In genomic region chr16:70713342-70713741, GRCh38 we compare ENCODE assay signal across 16 cellular contexts. TPM values are rescaled to one million over a fixed set of nuclear protein-coding genes. Genes with fewer than 3 reads are reported as not detected.
A peak's percentile ranks its signal among the peaks of the same experiment; 100 is the strongest.
DNase-seq lines count a peak whose midpoint lies in the region; ATAC-seq and TF ChIP-seq lines count a peak whose summit lies in the region.
"Had no signal": no experiment of that assay in that cellular context is flagged by ENCODE, and none has a peak within 500 bp of the region (broad histone marks: within the 10 kb centered on the region; RNA-seq: fewer than 3 reads in every experiment).

No MANE protein-coding gene starts in this region.

- H3K4me3 Mint-ChIP-seq in GM23338, result no peak overlapping the region
- H3K4me3 Mint-ChIP-seq in WTC11, result no peak overlapping the region
- no peak overlapping the region for H3K4me3 Mint-ChIP-seq in activated T-cell treated with anti-CD3 and anti-CD28 coated beads, Interleukin-2, amount 50 U/mL, for 4 hours
- H3K4me3 Mint-ChIP-seq: activated T-helper 17 cell treated with anti-CD3 and anti-CD28 coated beads, Interleukin-2, amount 50 U/mL, for 72 hours; B cell had no signal

- peak overlapping the region; percentile 36; the same call in 1 of the 2 replicates for H3K27ac Mint-ChIP-seq in GM23338
- H3K27ac Mint-ChIP-seq in WTC11, result peak overlapping the region; percentile 84
- H3K27ac Mint-ChIP-seq: activated T-helper 17 cell treated with anti-CD3 and anti-CD28 coated beads, Interleukin-2, amount 50 U/mL, for 72 hours; B cell had no signal

- no peaks in the 10 kb centered on the region for H4K20me1 ChIP-seq in GM23338 (replicated peaks; ENCODE audit: insufficient read depth)

- CTCF ChIA-PET in WTC11 (lab: Charles Lee), result interaction anchor here (1.1 to 3.0 kb wide), 6 partner anchors 17 to 58 kb away, joined by 3 to 13 read pairs (median 8); no protein-coding TSS in a partner anchor

- H3K36me3 ChIP-seq in GM23338 (ENCODE audit: insufficient read depth), result no peaks in the 10 kb centered on the region
- H3K36me3 ChIP-seq in iPS-20b (ENCODE audit: insufficient read depth, low read depth, low read length), result no peaks in the 10 kb centered on the region
- peaks cover 0 to 2% (median 0%) of the 10 kb centered on the region in 3 donors for H3K36me3 ChIP-seq in skeletal muscle tissue (ENCODE audit: control insufficient read depth in 3 of 3, insufficient read depth in 3 of 3, low read length in 3 of 3)
- no peaks in the 10 kb centered on the region for H3K36me3 ChIP-seq in BE2C

- no peak for TF ChIP-seq CTCF in GM23338 (conservative IDR thresholded peaks at IDR 0.05; ENCODE audit: low read depth in 2 of 2)
- no peak for TF ChIP-seq CTCF in WTC11 (IDR thresholded peaks at IDR 0.05)
- no peak for TF ChIP-seq CTCF in BE2C (IDR thresholded peaks at IDR 0.05; ENCODE audit: low read depth, low read length)

- H3K27ac ChIP-seq in GM23338 (ENCODE audit: low read depth), result peak overlapping the region; percentile 63; the same call in 1 of the 2 replicates
- no peak overlapping the region for H3K27ac ChIP-seq in iPS-20b (ENCODE audit: low read length)
- H3K27ac ChIP-seq in skeletal muscle tissue (ENCODE audit: low read depth, low read length), result peak overlapping the region; percentile 98

- no peaks in the 10 kb centered on the region for H3K36me3 Mint-ChIP-seq in GM23338 (ENCODE audit: low read depth)
- no peaks in the 10 kb centered on the region for H3K36me3 Mint-ChIP-seq in WTC11
- peaks cover 7% of the 10 kb centered on the region for H3K36me3 Mint-ChIP-seq in activated T-cell treated with anti-CD3 and anti-CD28 coated beads, Interleukin-2, amount 50 U/mL, for 4 hours (ENCODE audit: insufficient read depth)

- H3K27me3 Mint-ChIP-seq in GM23338 (ENCODE audit: insufficient read depth, low read depth, poor library complexity) (peaks cover 17% of the 10 kb centered on the region), WTC11 (ENCODE audit: low read depth) (no peaks in the 10 kb centered on the region)
- no peaks in the 10 kb centered on the region for H3K27me3 Mint-ChIP-seq in activated T-cell treated with anti-CD3 and anti-CD28 coated beads, Interleukin-2, amount 50 U/mL, for 4 hours (ENCODE audit: low read depth)
- H3K27me3 Mint-ChIP-seq: activated T-helper 17 cell treated with anti-CD3 and anti-CD28 coated beads, Interleukin-2, amount 50 U/mL, for 72 hours; B cell had no signal

- no peaks in the 10 kb centered on the region for H3K79me2 ChIP-seq in GM23338 (replicated peaks; ENCODE audit: insufficient read depth)

- H3K27me3 ChIP-seq in GM23338 (ENCODE audit: insufficient read depth) (no peaks in the 10 kb centered on the region), iPS-20b (ENCODE audit: insufficient read depth, low read length) (no peaks in the 10 kb centered on the region), skeletal muscle tissue (ENCODE audit: control insufficient read depth in 3 of 3, insufficient read depth in 3 of 3, low read length in 3 of 3) (no peaks in the 10 kb centered on the region), BE2C (no peaks in the 10 kb centered on the region)

- no peak overlapping the region for H2AFZ ChIP-seq in GM23338

- POLR2A ChIA-PET in WTC11 (lab: Charles Lee), result no interaction called here

- H3K4me2 ChIP-seq in GM23338, result peak overlapping the region; percentile 62

- H3K9me3 ChIP-seq in iPS-20b (ENCODE audit: insufficient read depth, low read depth, low read length) (no peaks in the 10 kb centered on the region), skeletal muscle tissue (ENCODE audit: control insufficient read depth in 3 of 3, low read length in 3 of 3) (no peaks in the 10 kb centered on the region), BE2C (no peaks in the 10 kb centered on the region)

- H3K4me3 ChIP-seq in GM23338, result no peak overlapping the region
- H3K4me3 ChIP-seq in iPS-20b (ENCODE audit: low read length), result no peak overlapping the region
- H3K4me3 ChIP-seq in skeletal muscle tissue (ENCODE audit: low read length in 3 of 3), result no peak overlapping the region
- no peak overlapping the region for H3K4me3 ChIP-seq in BE2C (ENCODE audit: low read depth, low read length)

- peaks cover 6% of the 10 kb centered on the region; the same call in 1 of the 2 replicates for H3F3A ChIP-seq in GM23338 (replicated peaks; ENCODE audit: low read depth)

- H3K9me3 Mint-ChIP-seq in GM23338 (no peaks in the 10 kb centered on the region), WTC11 (no peaks in the 10 kb centered on the region)
- H3K9me3 Mint-ChIP-seq in activated T-cell treated with anti-CD3 and anti-CD28 coated beads, Interleukin-2, amount 50 U/mL, for 4 hours, result no peaks in the 10 kb centered on the region
- H3K9me3 Mint-ChIP-seq: activated T-helper 17 cell treated with anti-CD3 and anti-CD28 coated beads, Interleukin-2, amount 50 U/mL, for 72 hours had no signal

- H3K4me1 ChIP-seq in GM23338 (ENCODE audit: insufficient read depth), result peaks cover 32% of the 10 kb centered on the region
- peaks cover 22% of the 10 kb centered on the region for H3K4me1 ChIP-seq in iPS-20b (ENCODE audit: insufficient read depth, low read length)
- peaks cover 47 to 84% (median 49%) of the 10 kb centered on the region in 3 donors for H3K4me1 ChIP-seq in skeletal muscle tissue (ENCODE audit: control insufficient read depth in 3 of 3, insufficient read depth in 3 of 3, low read length in 3 of 3)
- H3K4me1 ChIP-seq in BE2C, result peaks cover 38% of the 10 kb centered on the region

- peak overlapping the region; percentile 20; the same call in 1 of the 2 replicates for H3K9ac ChIP-seq in iPS-20b (ENCODE audit: low read depth, low read length)
- no peak overlapping the region for H3K9ac ChIP-seq in skeletal muscle tissue (ENCODE audit: low read depth in 1 of 3, low read length in 3 of 3)

- DNase-seq in GM23338 (ENCODE audit: low spot score) (no peak), WTC11 (ENCODE audit: low spot score) (no peak), AG20443 (ENCODE audit: low spot score) (no peak), BE2C (no peak), ureter (ENCODE audit: low spot score) (no peak)
- DNase-seq in activated T-cell treated with anti-CD3 and anti-CD28 coated beads, Interleukin-2, amount 50 U/mL, for 4 hours, result no peak
- DNase-seq: cortex of kidney; glutamatergic neuron; NCI-H2081 treated with DMSO at 0.1 percent for 48 hours; stimulated activated CD4-positive, alpha-beta T cell treated with anti-CD3 and anti-CD28 coated beads, Interleukin-4, amount 100 ng/mL, for 1 hour had no signal

- H3K4me1 Mint-ChIP-seq in GM23338 (peaks cover 64% of the 10 kb centered on the region), WTC11 (peaks cover 55% of the 10 kb centered on the region)
- H3K4me1 Mint-ChIP-seq in activated T-cell treated with anti-CD3 and anti-CD28 coated beads, Interleukin-2, amount 50 U/mL, for 4 hours (ENCODE audit: low read depth), result no peaks in the 10 kb centered on the region
- H3K4me1 Mint-ChIP-seq: activated T-helper 17 cell treated with anti-CD3 and anti-CD28 coated beads, Interleukin-2, amount 50 U/mL, for 72 hours; B cell had no signal

- H3K9me2 ChIP-seq in GM23338 (ENCODE audit: insufficient read depth), result no peaks in the 10 kb centered on the region

- ATAC-seq in GM23338, result no peak
- ATAC-seq in WTC11, result no peak
- no peak for ATAC-seq in activated T-cell treated with anti-CD3 and anti-CD28 coated beads, Interleukin-2, amount 50 U/mL, for 4 hours
- ATAC-seq: activated T-helper 17 cell treated with anti-CD3 and anti-CD28 coated beads, Interleukin-2, amount 50 U/mL, for 72 hours; Panc1; sciatic nerve had no signal

TF ChIP-seq in GM23338, 12 proteins besides CTCF, POLR2A, EP300 and RAD21:
- TF ChIP-seq NANOG (IDR thresholded peaks at IDR 0.05; ENCODE audit: borderline replicate concordance) (no peak), ZNF114 (CRISPR knock-in tag; IDR thresholded peaks at IDR 0.05) (no peak)

TF ChIP-seq in WTC11, 78 proteins besides CTCF, POLR2A, EP300 and RAD21:
- TF ChIP-seq CBFB (CRISPR knock-in tag; IDR thresholded peaks at IDR 0.05; ENCODE audit: low read depth) (no peak), HMGXB4 (CRISPR knock-in tag; IDR thresholded peaks at IDR 0.05) (no peak), GRHL2 (CRISPR knock-in tag; IDR thresholded peaks at IDR 0.05; ENCODE audit: insufficient replicate concordance, severe bottlenecking) (no peak)
TF ChIP-seq in WTC11: peak in this region for 0.

RNA-seq across cellular contexts. Expression of gene MTSS2, which starts 27.5 kb away (rescaled TPM):
- 16.5 and 19.6 TPM in 2 replicates for total RNA-seq in GM23338 (2014; rRNA removed; shearing (Covaris generic))
- 1.6 and 1.9 TPM in 2 replicates for polyA plus RNA-seq in GM23338 (2016; fragmentation: Nextera tagmentation; extraction: Ambion mirVana)
- 28.3 to 34.9 TPM (median 31.2 TPM) in 3 replicates for total RNA-seq in WTC11 (2021)
- total RNA-seq in skeletal muscle tissue, result 18.8 TPM
- 211 TPM for polyA plus RNA-seq in BE2C (2012; ENCODE audit: insufficient read depth, insufficient read length, low read depth)
- 1 to 10 TPM; 1.9 to 7.3 (median 4.3) TPM for total RNA-seq in activated T-cell treated with anti-CD3 and anti-CD28 coated beads, Interleukin-2, amount 50 U/mL, for 4 hours
- total RNA-seq in ureter, result 83.1 TPM
